8 cellular contexts compared by ENCODE assay signal in the genomic region with DNA sequence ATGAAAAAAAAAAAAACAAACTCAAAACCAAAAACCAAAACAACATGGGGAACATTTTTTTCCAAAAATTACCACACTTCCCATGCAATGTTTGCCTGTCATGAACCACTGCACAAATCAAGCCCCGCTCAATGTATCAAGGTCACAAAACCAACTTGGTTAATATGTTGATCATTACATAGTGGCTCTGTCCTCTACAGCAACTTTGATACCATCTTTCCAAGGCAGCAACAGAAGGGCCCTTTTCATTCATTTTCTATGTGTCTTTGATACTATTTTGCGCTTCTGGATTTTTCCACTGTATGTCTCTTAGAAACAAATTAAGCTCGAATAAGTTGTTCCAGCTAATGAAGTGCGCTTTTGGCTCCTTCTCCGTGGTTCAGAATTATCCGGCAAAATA. TPM values are rescaled to one million over a fixed set of nuclear protein-coding genes. Genes with fewer than 3 reads are reported as not detected.
DNase-seq lines count a peak whose midpoint lies in the region; ATAC-seq and TF ChIP-seq lines count a peak whose summit lies in the region.

No MANE protein-coding gene starts in this region.

- no peak for TF ChIP-seq CTCF in HFF-Myc (IDR thresholded peaks at IDR 0.05; ENCODE audit: low read depth, low read length, missing control alignments)
- TF ChIP-seq CTCF in activated CD8-positive, alpha-beta T cell treated with anti-CD3 and anti-CD28 coated beads for 36 hours (IDR thresholded peaks at IDR 0.05), result no peak
- no peak for TF ChIP-seq CTCF in GM20000 (IDR thresholded peaks at IDR 0.05; ENCODE audit: extremely low read depth, missing control alignments)

- H3K4me1 Mint-ChIP-seq in activated CD8-positive, alpha-beta T cell treated with anti-CD3 and anti-CD28 coated beads for 36 hours (ENCODE audit: low read depth), result peaks cover 31% of the 10 kb centered on the region
- peaks cover 14% of the 10 kb centered on the region for H3K4me1 Mint-ChIP-seq in stimulated activated effector memory CD8-positive, alpha-beta T cell treated with anti-CD3 and anti-CD28 coated beads, Interleukin-12 subunit alpha, Interleukin-12 subunit beta, amount 100 ng/mL, for 72 hours

- intact Hi-C loops in activated CD8-positive, alpha-beta T cell treated with anti-CD3 and anti-CD28 coated beads for 36 hours (cut with micrococcal nuclease), result no loop called here

- no peak for ATAC-seq in activated CD8-positive, alpha-beta T cell treated with anti-CD3 and anti-CD28 coated beads for 36 hours
- ATAC-seq in stimulated activated effector memory CD8-positive, alpha-beta T cell treated with anti-CD3 and anti-CD28 coated beads, Interleukin-12 subunit alpha, Interleukin-12 subunit beta, amount 100 ng/mL, for 72 hours, result no peak
- ATAC-seq in HG03460 (IDR thresholded peaks at IDR 0.05; ENCODE audit: unreplicated experiment), result no peak
- ATAC-seq in GM18909 (IDR thresholded peaks at IDR 0.05; ENCODE audit: poor library complexity, unreplicated experiment), result no peak

- peak overlapping the region; percentile 91 for H3K4me3 Mint-ChIP-seq in activated CD8-positive, alpha-beta T cell treated with anti-CD3 and anti-CD28 coated beads for 36 hours
- peak overlapping the region; percentile 90 for H3K4me3 Mint-ChIP-seq in stimulated activated effector memory CD8-positive, alpha-beta T cell treated with anti-CD3 and anti-CD28 coated beads, Interleukin-12 subunit alpha, Interleukin-12 subunit beta, amount 100 ng/mL, for 72 hours

- no peak for DNase-seq in HFF-Myc (ENCODE audit: extremely low read depth, low read depth)
- DNase-seq in activated CD8-positive, alpha-beta T cell treated with anti-CD3 and anti-CD28 coated beads for 36 hours, result no peak
- peak; percentile 40 for DNase-seq in glomerular visceral epithelial cell (ENCODE audit: extremely low spot score)
- DNase-seq in stimulated activated effector memory CD8-positive, alpha-beta T cell treated with anti-CD3 and anti-CD28 coated beads, Interleukin-12 subunit alpha, Interleukin-12 subunit beta, amount 100 ng/mL, for 72 hours (ENCODE audit: low spot score in 2 of 2), result no peak
- DNase-seq in NCI-H2081 (lab: John Stamatoyannopoulos, UW), result no peak
- no peak for DNase-seq in GM20000 (ENCODE audit: low spot score)

- POLR2A ChIA-PET in activated CD8-positive, alpha-beta T cell treated with anti-CD3 and anti-CD28 coated beads for 36 hours (lab: Charles Lee), result interaction anchor here (0.6 to 1.1 kb wide), 4 partner anchors 13 to 124 kb away, joined by 3 to 4 read pairs (median 3); no protein-coding TSS in a partner anchor

- H3K27me3 Mint-ChIP-seq in activated CD8-positive, alpha-beta T cell treated with anti-CD3 and anti-CD28 coated beads for 36 hours, result no peaks in the 10 kb centered on the region

- CTCF ChIA-PET in activated CD8-positive, alpha-beta T cell treated with anti-CD3 and anti-CD28 coated beads for 36 hours (lab: Charles Lee), result interaction anchor here (0.7 to 0.8 kb wide), 2 partner anchors 24 to 25 kb away, joined by 3 read pairs; a partner anchor contains a TSS

- H3K4me3 ChIP-seq in HFF-Myc (replicated peaks; ENCODE audit: low read depth, low read length), result peak overlapping the region; percentile 88

- peaks cover 3% of the 10 kb centered on the region for H3K36me3 Mint-ChIP-seq in activated CD8-positive, alpha-beta T cell treated with anti-CD3 and anti-CD28 coated beads for 36 hours (ENCODE audit: low read depth)
- no peaks in the 10 kb centered on the region for H3K36me3 Mint-ChIP-seq in stimulated activated effector memory CD8-positive, alpha-beta T cell treated with anti-CD3 and anti-CD28 coated beads, Interleukin-12 subunit alpha, Interleukin-12 subunit beta, amount 100 ng/mL, for 72 hours

- H3K27ac Mint-ChIP-seq in activated CD8-positive, alpha-beta T cell treated with anti-CD3 and anti-CD28 coated beads for 36 hours, result no peak overlapping the region
- no peak overlapping the region for H3K27ac Mint-ChIP-seq in stimulated activated effector memory CD8-positive, alpha-beta T cell treated with anti-CD3 and anti-CD28 coated beads, Interleukin-12 subunit alpha, Interleukin-12 subunit beta, amount 100 ng/mL, for 72 hours

- no peaks in the 10 kb centered on the region for H3K9me3 Mint-ChIP-seq in activated CD8-positive, alpha-beta T cell treated with anti-CD3 and anti-CD28 coated beads for 36 hours
- no peaks in the 10 kb centered on the region for H3K9me3 Mint-ChIP-seq in stimulated activated effector memory CD8-positive, alpha-beta T cell treated with anti-CD3 and anti-CD28 coated beads, Interleukin-12 subunit alpha, Interleukin-12 subunit beta, amount 100 ng/mL, for 72 hours

RNA-seq across cellular contexts. Expression of a gene that starts 1.5 kb away (rescaled TPM):
- 10 to 100 TPM; 14.1 to 14.2 TPM for total RNA-seq in activated CD8-positive, alpha-beta T cell treated with anti-CD3 and anti-CD28 coated beads for 36 hours

RNA-seq across cellular contexts. Expression of a gene that starts 24.6 kb away (rescaled TPM):
- total RNA-seq in activated CD8-positive, alpha-beta T cell treated with anti-CD3 and anti-CD28 coated beads for 36 hours, result under 1 TPM; 0.86 to 0.87 TPM

RNA-seq across cellular contexts. Expression of a gene that starts 50.6 kb away (rescaled TPM):
- total RNA-seq in activated CD8-positive, alpha-beta T cell treated with anti-CD3 and anti-CD28 coated beads for 36 hours, result not detected
